ENCODE assay signal across 17 cellular contexts in genomic region chr2:173238385-173238784, GRCh38.
DNase-seq lines count a peak whose midpoint lies in the region; ATAC-seq, FAIRE-seq and TF ChIP-seq lines count a peak whose summit lies in the region.
"Had no signal": no experiment of that assay in that cellular context is flagged by ENCODE, and none has a peak within 500 bp of the region (broad histone marks: within the 10 kb centered on the region; RNA-seq: fewer than 3 reads in every experiment).

No MANE protein-coding gene starts in this region.

- H2BK15ac ChIP-seq in mesenchymal stem cell (ENCODE audit: low read depth, poor library complexity, severe bottlenecking): no peak overlapping the region

- H3K14ac ChIP-seq in mesenchymal stem cell (ENCODE audit: low read length in 2 of 2): no peak overlapping the region

- TF ChIP-seq EP300 in GM12878 (IDR thresholded peaks at IDR 0.05; ENCODE audit: borderline replicate concordance in 1 of 2, control insufficient read depth in 1 of 2, low read depth in 2 of 2, low read length in 2 of 2): no peak

- no peak overlapping the region for H4K8ac ChIP-seq in mesenchymal stem cell (ENCODE audit: low read length)

- no TSS peak for BruUV-seq in GM12878 (replicated peaks; lab: Mats Ljungman, UMichigan)

- no peak for TF ChIP-seq CTCF in GM12878 (IDR thresholded peaks at IDR 0.05 in 2 of 3, conservative IDR thresholded peaks at IDR 0.05 in 1 of 3; ENCODE audit: control insufficient read depth in 2 of 3, extremely low read depth in 1 of 3, insufficient read depth in 1 of 3, low read depth in 3 of 3, low read length in 3 of 3)

- no peak overlapping the region for H4K91ac ChIP-seq in mesenchymal stem cell (ENCODE audit: low read length)

- H3K9ac ChIP-seq in GM12878 (ENCODE audit: control insufficient read depth, insufficient read depth, low read length) (no peak overlapping the region), mesenchymal stem cell (ENCODE audit: low read length) (no peak overlapping the region)

- no peak for FAIRE-seq in GM12878 (lab: Jason Lieb, UNC)

- no peak overlapping the region for H3K27ac ChIP-seq in GM12878 (ENCODE audit: control insufficient read depth, insufficient read depth)
- no peak overlapping the region for H3K27ac ChIP-seq in mesenchymal stem cell (ENCODE audit: low read length, poor library complexity, severe bottlenecking)
- H3K27ac ChIP-seq: RWPE1, SJCRH30 had no signal

- no peak for TF ChIP-seq RAD21 in GM12878 (IDR thresholded peaks at IDR 0.05; ENCODE audit: insufficient read depth, low read depth, low read length)

- no peaks in the 10 kb centered on the region for H3K79me1 ChIP-seq in mesenchymal stem cell (replicated peaks; ENCODE audit: low read length, poor library complexity, severe bottlenecking)

- H2BK120ac ChIP-seq in mesenchymal stem cell (ENCODE audit: low read depth, low read length): no peak overlapping the region

- in situ Hi-C loops in GM12878 (cut with MboI): no loop called here

- POLR2A ChIA-PET in GM12878 (lab: Charles Lee): no interaction called here

- H3K4me3 ChIP-seq in GM12878 (no peak overlapping the region), mesenchymal stem cell (ENCODE audit: insufficient read depth in 1 of 2, low read depth in 1 of 2, low read length in 2 of 2) (no peak overlapping the region)
- H3K4me3 ChIP-seq: SJCRH30 had no signal

- no peak for TF ChIP-seq POLR2A in GM12878 (IDR thresholded peaks at IDR 0.05; ENCODE audit: low read depth, low read length)

- H3K9me3 ChIP-seq in GM12878 (replicated peaks; ENCODE audit: control insufficient read depth, insufficient read depth, low read length) (no peaks in the 10 kb centered on the region), mesenchymal stem cell (ENCODE audit: control insufficient read depth, low read length) (no peaks in the 10 kb centered on the region)
- H3K9me3 ChIP-seq: SJCRH30 had no signal

- RAD21 ChIA-PET in GM12878 (lab: Charles Lee; ENCODE audit: unreplicated experiment): no interaction called here

- H2BK5ac ChIP-seq in mesenchymal stem cell (ENCODE audit: low read depth, low read length, poor library complexity, severe bottlenecking): no peak overlapping the region

- CTCF ChIA-PET in GM12878 (lab: Yijun Ruan, JAX): interaction anchor here (1.2 to 2.0 kb wide), 3 partner anchors 10 to 209 kb away, joined by 3 to 6 read pairs (median 4); no protein-coding TSS in a partner anchor

- H3K36me3 ChIP-seq in GM12878 (ENCODE audit: control insufficient read depth in 2 of 2, insufficient read depth in 2 of 2, low read length in 1 of 2) (no peaks in the 10 kb centered on the region), mesenchymal stem cell (ENCODE audit: control insufficient read depth in 1 of 2, insufficient read depth in 2 of 2, low read depth in 1 of 2, low read length in 2 of 2) (peaks cover 11 to 73% of the 10 kb centered on the region in 2 experiments)
- H3K36me3 ChIP-seq: SJCRH30 had no signal

- no peaks in the 10 kb centered on the region for H4K20me1 ChIP-seq in GM12878 (ENCODE audit: control insufficient read depth, insufficient read depth)

- H2BK12ac ChIP-seq in mesenchymal stem cell (ENCODE audit: low read length in 2 of 2): no peak overlapping the region

- intact Hi-C loops in GM12878 (cut with micrococcal nuclease; ENCODE audit: unreplicated experiment): no loop called here
- intact Hi-C loops in left cardiac atrium (cut with DNase I): loop anchor here in 1 of 2 donors (10.0 kb wide), 1 partner anchor 116 kb away; the partner anchor contains the start of gene CDCA7

- no peaks in the 10 kb centered on the region for H3K79me2 ChIP-seq in GM12878 (ENCODE audit: control insufficient read depth, insufficient read depth, low read length)

- no peak overlapping the region for H3K4ac ChIP-seq in mesenchymal stem cell (ENCODE audit: low read depth in 1 of 2, low read length in 2 of 2)

- 72% methylated on average over 4 of the region's 4 CpGs for WGBS in GM12878 (ENCODE audit: insufficient coverage, insufficient replicate concordance, low lambda C conversion rate, missing lambda C conversion rate)
- WGBS in mesenchymal stem cell: 67% methylated on average over 1 of the region's 4 CpGs

- H3K4me2 ChIP-seq in GM12878 (ENCODE audit: control insufficient read depth, insufficient read depth): no peak overlapping the region
- H3K4me2 ChIP-seq in mesenchymal stem cell (ENCODE audit: low read length, poor library complexity, severe bottlenecking): no peak overlapping the region

- no peak overlapping the region for H3K18ac ChIP-seq in mesenchymal stem cell (ENCODE audit: low read depth in 1 of 2, low read length in 2 of 2)

- SMC1A ChIA-PET in GM12878 (lab: Charles Lee; ENCODE audit: uncharacterized antibody, unreplicated experiment): no interaction called here

- ATAC-seq in GM12878 (no peak), left cardiac atrium (no peak), HG02763 (IDR thresholded peaks at IDR 0.05; ENCODE audit: unreplicated experiment) (no peak)
- ATAC-seq: PC-3 had no signal

- H3K4me1 ChIP-seq in GM12878 (ENCODE audit: control insufficient read depth, insufficient read depth, low read length): peaks cover 9% of the 10 kb centered on the region
- no peaks in the 10 kb centered on the region for H3K4me1 ChIP-seq in mesenchymal stem cell (ENCODE audit: control insufficient read depth, insufficient read depth, low read depth, low read length)
- H3K4me1 ChIP-seq: SJCRH30 had no signal

- H3K27me3 ChIP-seq in GM12878 (replicated peaks in 1 of 2; ENCODE audit: control insufficient read depth in 2 of 2, insufficient read depth in 2 of 2, low read length in 1 of 2) (no peaks in the 10 kb centered on the region), mesenchymal stem cell (ENCODE audit: control insufficient read depth in 1 of 2, insufficient read depth in 1 of 2, low read length in 2 of 2) (no peaks in the 10 kb centered on the region)
- H3K27me3 ChIP-seq: SJCRH30 had no signal

- DNase-seq in NCI-H2107 treated with DMSO at 0.1 percent for 48 hours (lab: John Stamatoyannopoulos, UW; ENCODE audit: unreplicated experiment) (peak; percentile 77), NCI-H2107 (lab: John Stamatoyannopoulos, UW) (no peak), NCI-H69 (lab: John Stamatoyannopoulos, UW) (peak; percentile 24), GM12878 (ENCODE audit: low read depth, low spot score) (no peak), left cardiac atrium (no peak), middle frontal gyrus (ENCODE audit: extremely low spot score, low spot score) (no peak), mesenchymal stem cell (no peak)
- DNase-seq: CD4-positive, alpha-beta memory T cell; KBM-7; MV-4-11; NCI-H187 treated with DMSO at 0.1 percent for 48 hours; NCI-H510A treated with DMSO at 0.1 percent for 48 hours; NK-92 treated with Interleukin-12 subunit alpha and Interleukin-12 subunit beta, amount 100 ng/mL, for 24 hours; PC-3; SJCRH30 had no signal

- H2AFZ ChIP-seq in GM12878 (ENCODE audit: control insufficient read depth, low read depth, low read length): no peak overlapping the region
- H2AFZ ChIP-seq in mesenchymal stem cell (ENCODE audit: low read depth, low read length): no peak overlapping the region

- no peak overlapping the region for H2AK5ac ChIP-seq in mesenchymal stem cell (ENCODE audit: low read length, severe bottlenecking)

- no peak overlapping the region for H3K23ac ChIP-seq in mesenchymal stem cell (ENCODE audit: low read length in 2 of 2)

TF ChIP-seq in GM12878, 131 proteins besides CTCF, POLR2A, EP300 and RAD21:
- TF ChIP-seq ESRRA (IDR thresholded peaks at IDR 0.05; ENCODE audit: low read length) (no peak), MTA2 (IDR thresholded peaks at IDR 0.05; ENCODE audit: low read depth) (peak; percentile 20; the same call in 1 of the 2 replicates)

Comparison
In these comparisons a context has a peak if more than half of its experiments do, and no peak if none do; other contexts are left out.
1. DNase-seq: peak in NCI-H2107 treated with DMSO at 0.1 percent for 48 hours (single experiment) and NCI-H69 (single experiment); none in NCI-H2107 (single experiment), GM12878 (single experiment), left cardiac atrium (single experiment), middle frontal gyrus (single experiment) and mesenchymal stem cell (single experiment).